Comparison of ENCODE assay signal across 8 cellular contexts in genomic region chr10:102675887-102676616, GRCh38. TPM values are rescaled to one million over a fixed set of nuclear protein-coding genes. Genes with fewer than 3 reads are reported as not detected.
DNase-seq lines count a peak whose midpoint lies in the region; ATAC-seq and TF ChIP-seq lines count a peak whose summit lies in the region.

No MANE protein-coding gene starts in this region.

- no peaks in the 10 kb centered on the region for H3K27me3 Mint-ChIP-seq in WTC11 (ENCODE audit: low read depth)
- no peaks in the 10 kb centered on the region for H3K27me3 Mint-ChIP-seq in activated CD4-positive, alpha-beta memory T cell treated with anti-CD3 and anti-CD28 coated beads, Interleukin-2, amount 10 ng/mL, durations not matched to agents 7 days and 5 days

- H3K27ac ChIP-seq in substantia nigra (ENCODE audit: low read depth, low read length, poor library complexity, severe bottlenecking) = peak overlapping the region; percentile 84

- peaks cover 3% of the 10 kb centered on the region; the same call in 1 of the 2 replicates for H3K36me3 Mint-ChIP-seq in WTC11
- H3K36me3 Mint-ChIP-seq in activated CD4-positive, alpha-beta memory T cell treated with anti-CD3 and anti-CD28 coated beads, Interleukin-2, amount 10 ng/mL, durations not matched to agents 7 days and 5 days (ENCODE audit: low read depth) = no peaks in the 10 kb centered on the region

- DNase-seq in cardiac septum (ENCODE audit: low spot score) = peak; percentile 85
- DNase-seq in left ventricle myocardium superior = no peak
- no peak for DNase-seq in WTC11 (ENCODE audit: low spot score)
- DNase-seq in islet precursor cell = peak; percentile 96
- peak in 13 of 49 donors; percentile 14 to 44 (median 29) for DNase-seq in substantia nigra (lab: John Stamatoyannopoulos, UW)
- no peak for DNase-seq in NCI-H2171 (lab: John Stamatoyannopoulos, UW)
- DNase-seq in activated CD4-positive, alpha-beta memory T cell treated with anti-CD3 and anti-CD28 coated beads, Interleukin-2, amount 10 ng/mL, durations not matched to agents 7 days and 5 days = no peak

- no peak overlapping the region for H3K4me3 Mint-ChIP-seq in WTC11
- no peak overlapping the region for H3K4me3 Mint-ChIP-seq in activated CD4-positive, alpha-beta memory T cell treated with anti-CD3 and anti-CD28 coated beads, Interleukin-2, amount 10 ng/mL, durations not matched to agents 7 days and 5 days

- ATAC-seq in left ventricle myocardium superior = no peak
- no peak for ATAC-seq in WTC11
- ATAC-seq in GM21447 (IDR thresholded peaks at IDR 0.05; ENCODE audit: unreplicated experiment) = no peak

- peaks cover 79% of the 10 kb centered on the region for H3K4me1 Mint-ChIP-seq in WTC11
- H3K4me1 Mint-ChIP-seq in activated CD4-positive, alpha-beta memory T cell treated with anti-CD3 and anti-CD28 coated beads, Interleukin-2, amount 10 ng/mL, durations not matched to agents 7 days and 5 days = peaks cover 41% of the 10 kb centered on the region

- 0 out of 2 replicates have a peak overlapping the region, but pooled peaks have one; percentile 73 for H3K27ac Mint-ChIP-seq in WTC11
- H3K27ac Mint-ChIP-seq in activated CD4-positive, alpha-beta memory T cell treated with anti-CD3 and anti-CD28 coated beads, Interleukin-2, amount 10 ng/mL, durations not matched to agents 7 days and 5 days = no peak overlapping the region

- CTCF ChIA-PET in WTC11 (lab: Charles Lee) = interaction anchor here (0.6 to 7.2 kb wide), 23 partner anchors 9 to 810 kb away, joined by 3 to 101 read pairs (median 4); partner anchors contain the start of genes ACTR1A, ARL3, SFXN2 and SUFU
- CTCF ChIA-PET in activated CD4-positive, alpha-beta memory T cell treated with anti-CD3 and anti-CD28 coated beads, Interleukin-2, amount 10 ng/mL, durations not matched to agents 7 days and 5 days (lab: Charles Lee) = interaction anchor here (0.8 to 3.6 kb wide), 7 partner anchors 12 to 44 kb away, joined by 3 to 24 read pairs (median 5); partner anchors contain the start of genes ARL3, SFXN2 and TRIM8

- no peaks in the 10 kb centered on the region for H3K9me3 Mint-ChIP-seq in WTC11
- no peaks in the 10 kb centered on the region for H3K9me3 Mint-ChIP-seq in activated CD4-positive, alpha-beta memory T cell treated with anti-CD3 and anti-CD28 coated beads, Interleukin-2, amount 10 ng/mL, durations not matched to agents 7 days and 5 days

- intact Hi-C loops in cardiac septum (cut with DNase I) (loop anchor here (2.0 to 5.0 kb wide), 2 partner anchors 31 to 36 kb away; partner anchors contain the start of genes ARL3, SFXN2 and TRIM8), left ventricle myocardium superior (cut with micrococcal nuclease) (no loop called here)

- no peak for TF ChIP-seq CTCF in WTC11 (IDR thresholded peaks at IDR 0.05)

- POLR2A ChIA-PET in WTC11 (lab: Charles Lee) = interaction anchor here (1.1 kb wide), 1 partner anchor 18 kb away, joined by 3 read pairs; no protein-coding TSS in a partner anchor
- POLR2A ChIA-PET in activated CD4-positive, alpha-beta memory T cell treated with anti-CD3 and anti-CD28 coated beads, Interleukin-2, amount 10 ng/mL, durations not matched to agents 7 days and 5 days (lab: Charles Lee) = interaction anchor here (1.0 to 5.2 kb wide), 6 partner anchors 11 to 178 kb away, joined by 4 to 51 read pairs (median 17); partner anchors contain the start of genes ARL3, BORCS7, SFXN2 and TRIM8

TF ChIP-seq in WTC11, 78 proteins besides CTCF, POLR2A, EP300 and RAD21 (continues in another document):
- TF ChIP-seq ZBTB21 (CRISPR knock-in tag; IDR thresholded peaks at IDR 0.05; ENCODE audit: borderline replicate concordance) (no peak), ZNF416 (CRISPR knock-in tag; IDR thresholded peaks at IDR 0.05) (no peak), ATF1 (CRISPR knock-in tag; IDR thresholded peaks at IDR 0.05) (no peak), HMGXB4 (CRISPR knock-in tag; IDR thresholded peaks at IDR 0.05) (no peak), E2F1 (CRISPR knock-in tag; IDR thresholded peaks at IDR 0.05) (no peak), PREB (CRISPR knock-in tag; IDR thresholded peaks at IDR 0.05; ENCODE audit: borderline replicate concordance) (no peak), SP1 (CRISPR knock-in tag; conservative IDR thresholded peaks at IDR 0.05) (no peak), USF2 (CRISPR knock-in tag; IDR thresholded peaks at IDR 0.05) (no peak), ZNF232 (CRISPR knock-in tag; IDR thresholded peaks at IDR 0.05) (no peak), ZNF121 (CRISPR knock-in tag; IDR thresholded peaks at IDR 0.05) (no peak), HMGA2 (CRISPR knock-in tag; IDR thresholded peaks at IDR 0.05) (no peak)

RNA-seq across cellular contexts. Expression of gene TRIM8, which starts 31.8 kb away (rescaled TPM):
- total RNA-seq in cardiac septum (99.6 TPM), left ventricle myocardium superior (117 TPM), WTC11 (2021) (36.3 to 40.3 TPM (median 36.8 TPM) in 3 replicates)
- 10 to 100 TPM; 53.0 to 56.0 TPM for total RNA-seq in activated CD4-positive, alpha-beta memory T cell treated with anti-CD3 and anti-CD28 coated beads, Interleukin-2, amount 10 ng/mL, durations not matched to agents 7 days and 5 days

RNA-seq across cellular contexts. Expression of gene ARL3, which starts 38.1 kb away (rescaled TPM):
- 13.1 TPM for total RNA-seq in cardiac septum
- 13.6 TPM for total RNA-seq in left ventricle myocardium superior
- 13.3 to 16.1 TPM (median 15.6 TPM) in 3 replicates for total RNA-seq in WTC11 (2021)
- 1 to 10 TPM; 5.7 to 6.1 TPM for total RNA-seq in activated CD4-positive, alpha-beta memory T cell treated with anti-CD3 and anti-CD28 coated beads, Interleukin-2, amount 10 ng/mL, durations not matched to agents 7 days and 5 days

RNA-seq across cellular contexts. Expression of gene SFXN2, which starts 38.4 kb away (rescaled TPM):
- total RNA-seq in cardiac septum (2.8 TPM), left ventricle myocardium superior (1.5 TPM), WTC11 (2021) (15.7 to 21.2 TPM (median 15.9 TPM) in 3 replicates)
- 10 to 100 TPM; 10.8 to 11.5 TPM for total RNA-seq in activated CD4-positive, alpha-beta memory T cell treated with anti-CD3 and anti-CD28 coated beads, Interleukin-2, amount 10 ng/mL, durations not matched to agents 7 days and 5 days

Comparison
In these comparisons a context has a peak if more than half of its experiments do, and no peak if none do; other contexts are left out.
1. DNase-seq: peak in cardiac septum (single experiment) and islet precursor cell (single experiment); none in left ventricle myocardium superior (single experiment), WTC11 (single experiment), NCI-H2171 (single experiment) and activated CD4-positive, alpha-beta memory T cell treated with anti-CD3 and anti-CD28 coated beads, Interleukin-2, amount 10 ng/mL, durations not matched to agents 7 days and 5 days (single experiment).